Comparison of ENCODE assay signal across 10 cellular contexts in the genomic region with DNA sequence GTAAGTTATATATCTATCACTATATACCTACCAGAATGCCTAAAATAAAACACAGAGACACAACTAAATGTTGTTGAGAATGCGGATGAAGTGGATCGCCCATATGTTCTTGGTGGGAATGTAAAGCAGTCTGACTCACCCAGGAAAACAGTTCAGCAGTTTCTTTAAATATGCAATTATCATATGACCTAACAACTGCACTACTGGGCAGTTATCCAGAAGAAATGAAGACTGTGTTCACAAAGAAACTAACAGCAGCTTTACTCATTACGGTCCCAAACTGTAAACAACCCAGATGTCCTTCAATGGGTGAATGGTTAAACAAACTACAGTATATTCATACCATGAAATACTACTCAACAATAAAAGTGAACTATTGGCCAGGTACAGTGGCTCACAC. TPM values are rescaled to one million over a fixed set of nuclear protein-coding genes. Genes with fewer than 3 reads are reported as not detected.
DNase-seq lines count a peak whose midpoint lies in the region; ATAC-seq, FAIRE-seq and TF ChIP-seq lines count a peak whose summit lies in the region.
"Had no signal": no experiment of that assay in that cellular context is flagged by ENCODE, and none has a peak within 500 bp of the region (broad histone marks: within the 10 kb centered on the region; RNA-seq: fewer than 3 reads in every experiment).

No MANE protein-coding gene starts in this region.

- H3K4me3 Mint-ChIP-seq in activated naive CD8-positive, alpha-beta T cell treated with anti-CD3 and anti-CD28 coated beads for 36 hours: no peak overlapping the region

- peaks cover 77% of the 10 kb centered on the region for H3K4me1 Mint-ChIP-seq in activated naive CD8-positive, alpha-beta T cell treated with anti-CD3 and anti-CD28 coated beads for 36 hours

- peaks cover 0 to 3% of the 10 kb centered on the region in 2 experiments for H3K36me3 ChIP-seq in keratinocyte (ENCODE audit: control insufficient read depth in 2 of 2, extremely low read depth in 1 of 2, insufficient read depth in 2 of 2, low read length in 2 of 2)

- H3K27me3 Mint-ChIP-seq in activated naive CD8-positive, alpha-beta T cell treated with anti-CD3 and anti-CD28 coated beads for 36 hours: no peaks in the 10 kb centered on the region

- H3K9me3 Mint-ChIP-seq in activated naive CD8-positive, alpha-beta T cell treated with anti-CD3 and anti-CD28 coated beads for 36 hours: peaks cover 5% of the 10 kb centered on the region

- H3K4me1 ChIP-seq in keratinocyte (ENCODE audit: control insufficient read depth, extremely low read depth, insufficient read depth, low read length): peaks cover 11% of the 10 kb centered on the region
- H3K4me1 ChIP-seq: testis had no signal

- H3K9me1 ChIP-seq in keratinocyte (ENCODE audit: control insufficient read depth, extremely low read depth, insufficient read depth, low read length): no peaks in the 10 kb centered on the region

- DNase-seq in AG04449 (ENCODE audit: low read depth, low spot score) (peak; percentile 92), HCEC 1CT (peak; percentile 95), keratinocyte (ENCODE audit: low read depth, low spot score) (peak; percentile 7), HEK293T (ENCODE audit: extremely low spot score) (no peak), NCI-H128 (lab: John Stamatoyannopoulos, UW; ENCODE audit: unreplicated experiment) (no peak), NCI-H2029 (lab: John Stamatoyannopoulos, UW) (no peak)
- DNase-seq in activated naive CD8-positive, alpha-beta T cell treated with anti-CD3 and anti-CD28 coated beads for 36 hours: no peak
- DNase-seq: GF-D8, testis had no signal

- CTCF ChIA-PET in AG04449 (lab: Yijun Ruan, JAX) (interaction anchor here (0.7 to 1.0 kb wide), 2 partner anchors 18 to 471 kb away, joined by 3 read pairs; no protein-coding TSS in a partner anchor), HEK293T (lab: Yijun Ruan, JAX) (no interaction called here)

- H4K20me1 ChIP-seq in keratinocyte (ENCODE audit: control insufficient read depth, extremely low read depth, insufficient read depth, low read length): no peaks in the 10 kb centered on the region

- H3K9ac ChIP-seq in keratinocyte (ENCODE audit: control insufficient read depth, extremely low read depth, insufficient read depth, low read length): no peak overlapping the region

- dilution Hi-C loops in keratinocyte (cut with MboI; ENCODE audit: extremely low pct_ligation_motif_present, low sequenced_read_pairs): no loop called here

- H3K27ac ChIP-seq in keratinocyte (ENCODE audit: control insufficient read depth, insufficient read depth, low read length): peak overlapping the region; percentile 12
- H3K27ac ChIP-seq: testis had no signal

- no peaks in the 10 kb centered on the region for H3K9me3 ChIP-seq in keratinocyte (ENCODE audit: control insufficient read depth, low read depth, low read length)
- H3K9me3 ChIP-seq: testis had no signal

- peak; percentile 71 for FAIRE-seq in keratinocyte (lab: Jason Lieb, UNC)

- no peaks in the 10 kb centered on the region for H3K27me3 ChIP-seq in keratinocyte (ENCODE audit: control insufficient read depth, extremely low read depth, insufficient read depth, low read length)
- H3K27me3 ChIP-seq: testis had no signal

- H2AFZ ChIP-seq in keratinocyte (ENCODE audit: control insufficient read depth, low read length): no peak overlapping the region

- no peaks in the 10 kb centered on the region for H3K79me2 ChIP-seq in keratinocyte (ENCODE audit: control insufficient read depth, insufficient read depth, low read length)

- H3K4me2 ChIP-seq in keratinocyte (ENCODE audit: control insufficient read depth, extremely low read depth, insufficient read depth, low read depth, low read length): peak overlapping the region; percentile 8

- no peak overlapping the region for H3K4me3 ChIP-seq in AG04449 (ENCODE audit: low read depth, low read length)
- H3K4me3 ChIP-seq in keratinocyte (ENCODE audit: control insufficient read depth in 2 of 3, extremely low read depth in 1 of 3, insufficient read depth in 2 of 3, low read depth in 1 of 3, low read length in 3 of 3): no peak overlapping the region
- H3K4me3 ChIP-seq: testis had no signal

- no peak for ATAC-seq in HG03045 (IDR thresholded peaks at IDR 0.05; ENCODE audit: unreplicated experiment)

- H3K27ac Mint-ChIP-seq in activated naive CD8-positive, alpha-beta T cell treated with anti-CD3 and anti-CD28 coated beads for 36 hours: peak overlapping the region; percentile 82

- H3K36me3 Mint-ChIP-seq in activated naive CD8-positive, alpha-beta T cell treated with anti-CD3 and anti-CD28 coated beads for 36 hours: peaks cover 41% of the 10 kb centered on the region

- POLR2A ChIA-PET in AG04449 (lab: Yijun Ruan, JAX) (no interaction called here), HEK293T (lab: Yijun Ruan, JAX) (no interaction called here)

- no peak for TF ChIP-seq CTCF in AG04449 (IDR thresholded peaks at IDR 0.05; ENCODE audit: insufficient read depth, low read length, missing control alignments)
- no peak for TF ChIP-seq CTCF in keratinocyte (optimal IDR thresholded peaks at IDR 0.05 in 1 of 3, IDR thresholded peaks at IDR 0.05 in 1 of 3, conservative IDR thresholded peaks at IDR 0.05 in 1 of 3; ENCODE audit: extremely low read depth in 1 of 3, insufficient read depth in 2 of 3, low read length in 3 of 3)

TF ChIP-seq in HEK293T, 16 proteins besides CTCF, POLR2A, EP300 and RAD21:
- no peak for TF ChIP-seq SP1 (IDR thresholded peaks at IDR 0.05)
- no peak for TF ChIP-seq ZNF384 (IDR thresholded peaks at IDR 0.05)
- no peak for TF ChIP-seq PKNOX1 (IDR thresholded peaks at IDR 0.05)
- TF ChIP-seq FOXM1 (IDR thresholded peaks at IDR 0.05; ENCODE audit: borderline replicate concordance): no peak
- TF ChIP-seq ARNT (IDR thresholded peaks at IDR 0.05): no peak
- no peak for TF ChIP-seq FOXK2 (IDR thresholded peaks at IDR 0.05)
- TF ChIP-seq HDGF (IDR thresholded peaks at IDR 0.05; ENCODE audit: borderline replicate concordance): no peak
- TF ChIP-seq ELF4 (IDR thresholded peaks at IDR 0.05): no peak
- TF ChIP-seq BHLHE40 (IDR thresholded peaks at IDR 0.05; ENCODE audit: borderline replicate concordance): no peak
- no peak for TF ChIP-seq SUZ12 (IDR thresholded peaks at IDR 0.05)
- no peak for TF ChIP-seq LEF1 (IDR thresholded peaks at IDR 0.05; ENCODE audit: borderline replicate concordance)
- TF ChIP-seq TARDBP (IDR thresholded peaks at IDR 0.05): no peak
- TF ChIP-seq L3MBTL2 (conservative IDR thresholded peaks at IDR 0.05): no peak

RNA-seq across cellular contexts. Expression of gene ZC3H12D, which starts 14.3 kb away (rescaled TPM):
- total RNA-seq in activated naive CD8-positive, alpha-beta T cell treated with anti-CD3 and anti-CD28 coated beads for 36 hours: 10 to 100 TPM; 27.9 to 28.0 TPM
- polyA plus RNA-seq in keratinocyte: 0.03 to 0.04 TPM in 2 of 3 replicates, not detected in the other
- not detected for polyA plus RNA-seq in keratinocyte (2011; ENCODE audit: low read depth)
- polyA plus RNA-seq in keratinocyte (2011; cell fraction: cytosol; rRNA removed): not detected in 2 replicates
- 0.15 and 0.40 TPM in 2 replicates for polyA plus RNA-seq in keratinocyte (2011; cell fraction: nucleus; rRNA removed)
- polyA plus RNA-seq in keratinocyte (2012; ENCODE audit: low replicate concordance): 0.27 TPM in 1 of 2 replicates, not detected in the other
- 0.03 to 0.23 TPM in 2 of 3 replicates, not detected in the other for polyA minus RNA-seq in keratinocyte
- not detected for polyA minus RNA-seq in keratinocyte (2011; cell fraction: cytosol; rRNA and poly(A)+ RNA removed)
- polyA minus RNA-seq in keratinocyte (2011; cell fraction: nucleus; rRNA and poly(A)+ RNA removed): not detected in 2 replicates

RNA-seq across cellular contexts. Expression of gene PPIL4, which starts 46.8 kb away (rescaled TPM):
- 10 to 100 TPM; 26.2 to 27.5 TPM for total RNA-seq in activated naive CD8-positive, alpha-beta T cell treated with anti-CD3 and anti-CD28 coated beads for 36 hours
- polyA plus RNA-seq in keratinocyte: 6.0 to 14.0 TPM (median 6.9 TPM) in 3 replicates
- 64.2 TPM for polyA plus RNA-seq in keratinocyte (2011; ENCODE audit: low read depth)
- polyA plus RNA-seq in keratinocyte (2011; cell fraction: cytosol; rRNA removed): 5.8 and 7.9 TPM in 2 replicates
- 8.0 and 15.5 TPM in 2 replicates for polyA plus RNA-seq in keratinocyte (2011; cell fraction: nucleus; rRNA removed)
- 16.2 and 18.7 TPM in 2 replicates for polyA plus RNA-seq in keratinocyte (2012; ENCODE audit: low replicate concordance)
- polyA minus RNA-seq in keratinocyte: 1.5 to 6.9 TPM (median 3.1 TPM) in 3 replicates
- 4.6 TPM for polyA minus RNA-seq in keratinocyte (2011; cell fraction: cytosol; rRNA and poly(A)+ RNA removed)
- 3.8 and 9.5 TPM in 2 replicates for polyA minus RNA-seq in keratinocyte (2011; cell fraction: nucleus; rRNA and poly(A)+ RNA removed)

Comparison
In these comparisons a context has a peak if more than half of its experiments do, and no peak if none do; other contexts are left out.
1. DNase-seq: peak in AG04449 (single experiment), HCEC 1CT (single experiment) and keratinocyte (single experiment); none in activated naive CD8-positive, alpha-beta T cell treated with anti-CD3 and anti-CD28 coated beads for 36 hours (single experiment), HEK293T (single experiment), NCI-H128 (single experiment) and NCI-H2029 (single experiment).